In genomic region chr2:159234868-159235267, GRCh38 we compare ENCODE assay signal across 35 cellular contexts. TPM values are rescaled to one million over a fixed set of nuclear protein-coding genes. Genes with fewer than 3 reads are reported as not detected.
"Had no signal": no experiment of that assay in that cellular context is flagged by ENCODE, and none has a peak within 500 bp of the region (broad histone marks: within the 10 kb centered on the region; RNA-seq: fewer than 3 reads in every experiment).

No MANE protein-coding gene starts in this region.

- H3K4me1 ChIP-seq: ascending aorta had no signal

- H3K4me3 Mint-ChIP-seq: activated B cell treated with CpG ODN at 0.5 μM for 24 hours; activated CD4-positive, alpha-beta memory T cell treated with anti-CD3 and anti-CD28 coated beads for 36 hours; activated CD4-positive, alpha-beta T cell treated with anti-CD3 and anti-CD28 coated beads, Interleukin-2, amount 10 ng/mL, durations not matched to agents 24 days and 14 days; activated CD8-positive, alpha-beta T cell treated with anti-CD3 and anti-CD28 coated beads for 36 hours; activated naive CD4-positive, alpha-beta T cell treated with anti-CD3 and anti-CD28 coated beads, Interleukin-2, amount 10 ng/mL, durations not matched to agents 7 days and 5 days; activated naive CD4-positive, alpha-beta T cell treated with anti-CD3 and anti-CD28 coated beads, Interleukin-2, amount 50 U/mL, for 24 hours; activated naive CD8-positive, alpha-beta T cell; activated naive CD8-positive, alpha-beta T cell treated with anti-CD3 and anti-CD28 coated beads, Interleukin-2, amount 10 ng/mL, durations not matched to agents 7 days and 5 days; activated naive CD8-positive, alpha-beta T cell treated with anti-CD3 and anti-CD28 coated beads, Interleukin-2, amount 50 U/mL, for 24 hours; activated T-cell treated with anti-CD3 and anti-CD28 coated beads, Interleukin-2, amount 50 U/mL, for 24 hours; brain; central memory CD8-positive, alpha-beta T cell; T-helper 1 cell treated with Interleukin-12 subunit alpha and Interleukin-12 subunit beta and Interleukin-4 antibody, amounts not matched to agents 30 μg/mL and 1 μg/mL, for 36 hours; T-helper 2 cell treated with Interferon-gamma antibody and Interleukin-4, amounts not matched to agents 5 μg/mL and 100 μg/mL, for 36 hours had no signal

- H3K27me3 Mint-ChIP-seq: activated B cell treated with CpG ODN at 0.5 μM for 24 hours; activated CD4-positive, alpha-beta memory T cell treated with anti-CD3 and anti-CD28 coated beads for 36 hours; activated CD4-positive, alpha-beta T cell treated with anti-CD3 and anti-CD28 coated beads, Interleukin-2, amount 10 ng/mL, durations not matched to agents 24 days and 14 days; activated CD8-positive, alpha-beta T cell treated with anti-CD3 and anti-CD28 coated beads for 36 hours; activated naive CD4-positive, alpha-beta T cell treated with anti-CD3 and anti-CD28 coated beads, Interleukin-2, amount 10 ng/mL, durations not matched to agents 7 days and 5 days; activated naive CD4-positive, alpha-beta T cell treated with anti-CD3 and anti-CD28 coated beads, Interleukin-2, amount 50 U/mL, for 24 hours; activated naive CD8-positive, alpha-beta T cell; activated naive CD8-positive, alpha-beta T cell treated with anti-CD3 and anti-CD28 coated beads, Interleukin-2, amount 10 ng/mL, durations not matched to agents 7 days and 5 days; activated naive CD8-positive, alpha-beta T cell treated with anti-CD3 and anti-CD28 coated beads, Interleukin-2, amount 50 U/mL, for 24 hours; activated T-cell treated with anti-CD3 and anti-CD28 coated beads, Interleukin-2, amount 50 U/mL, for 24 hours; brain; central memory CD8-positive, alpha-beta T cell had no signal

- H3K9me3 ChIP-seq: ascending aorta had no signal

- ATAC-seq: activated CD8-positive, alpha-beta T cell treated with anti-CD3 and anti-CD28 coated beads for 36 hours; activated naive CD8-positive, alpha-beta T cell treated with anti-CD3 and anti-CD28 coated beads, Interleukin-2, amount 50 U/mL, for 24 hours had no signal

- H3K4me3 ChIP-seq: ascending aorta, cardiac muscle cell had no signal

- H3K9me3 Mint-ChIP-seq: activated B cell treated with CpG ODN at 0.5 μM for 24 hours; activated CD4-positive, alpha-beta memory T cell treated with anti-CD3 and anti-CD28 coated beads for 36 hours; activated CD4-positive, alpha-beta T cell treated with anti-CD3 and anti-CD28 coated beads, Interleukin-2, amount 10 ng/mL, durations not matched to agents 24 days and 14 days; activated CD8-positive, alpha-beta T cell treated with anti-CD3 and anti-CD28 coated beads for 36 hours; activated naive CD4-positive, alpha-beta T cell treated with anti-CD3 and anti-CD28 coated beads, Interleukin-2, amount 10 ng/mL, durations not matched to agents 7 days and 5 days; activated naive CD4-positive, alpha-beta T cell treated with anti-CD3 and anti-CD28 coated beads, Interleukin-2, amount 50 U/mL, for 24 hours; activated naive CD8-positive, alpha-beta T cell treated with anti-CD3 and anti-CD28 coated beads, Interleukin-2, amount 10 ng/mL, durations not matched to agents 7 days and 5 days; activated naive CD8-positive, alpha-beta T cell treated with anti-CD3 and anti-CD28 coated beads, Interleukin-2, amount 50 U/mL, for 24 hours; activated T-cell treated with anti-CD3 and anti-CD28 coated beads, Interleukin-2, amount 50 U/mL, for 24 hours; activated T-helper 2 cell treated with anti-CD3 and anti-CD28 coated beads, Interferon-gamma antibody, Interleukin-2, Interleukin-4, amounts not matched to agents 10 μg/mL and 5 μg/mL and 100 μg/mL, durations not matched to agents 14 hours and 24 hours and 36 hours; brain; central memory CD8-positive, alpha-beta T cell; T-helper 1 cell treated with Interleukin-12 subunit alpha and Interleukin-12 subunit beta and Interleukin-4 antibody, amounts not matched to agents 30 μg/mL and 1 μg/mL, for 36 hours; T-helper 2 cell treated with Interferon-gamma antibody and Interleukin-4, amounts not matched to agents 5 μg/mL and 100 μg/mL, for 36 hours had no signal

- H3K27me3 ChIP-seq: ascending aorta, cardiac muscle cell had no signal

- H3K27ac ChIP-seq: ascending aorta, cardiac muscle cell, VCaP had no signal

- DNase-seq: activated B cell treated with CpG ODN at 0.5 μM for 24 hours; activated CD4-positive, alpha-beta memory T cell treated with anti-CD3 and anti-CD28 coated beads for 36 hours; activated CD4-positive, alpha-beta T cell treated with anti-CD3 and anti-CD28 coated beads for 4 hours; activated CD4-positive, alpha-beta T cell treated with anti-CD3 and anti-CD28 coated beads, Interleukin-2, amount 10 ng/mL, durations not matched to agents 24 days and 14 days; activated CD4-positive, alpha-beta T cell treated with anti-CD3 and anti-CD28 coated beads, Interleukin-2, amount 50 U/mL, for 1 hour; activated CD4-positive, alpha-beta T cell treated with anti-CD3 and anti-CD28 coated beads, Interleukin-2, amount 50 U/mL, for 4 hours; activated CD4-positive, CD25-positive, alpha-beta regulatory T cell treated with anti-CD3 and anti-CD28 coated beads, Interleukin-2, amount 50 U/mL, for 72 hours; activated CD8-positive, alpha-beta memory T cell treated with anti-CD3 and anti-CD28 coated beads, Interleukin-2, amount 50 U/mL, for 4 hours; activated CD8-positive, alpha-beta T cell treated with anti-CD3 and anti-CD28 coated beads for 36 hours; activated effector memory CD4-positive, alpha-beta T cell treated with Interleukin-2 at 50 U/mL for 16 hours; activated gamma-delta T cell; activated naive CD4-positive, alpha-beta T cell treated with anti-CD3 and anti-CD28 coated beads, Interleukin-2, amount 10 ng/mL, durations not matched to agents 7 days and 5 days; activated naive CD4-positive, alpha-beta T cell treated with Interleukin-2 at 50 U/mL for 16 hours; activated naive CD8-positive, alpha-beta T cell treated with anti-CD3 and anti-CD28 coated beads, Interleukin-2, amount 10 ng/mL, durations not matched to agents 7 days and 5 days; activated naive CD8-positive, alpha-beta T cell treated with anti-CD3 and anti-CD28 coated beads, Interleukin-2, amount 50 U/mL, for 24 hours; activated T-cell treated with anti-CD3 and anti-CD28 coated beads, Interleukin-2, amount 50 U/mL, for 24 hours; activated T-cell treated with anti-CD3 and anti-CD28 coated beads, Interleukin-2, amount 50 U/mL, for 48 hours; amygdala; anterior cingulate cortex; caudate nucleus; cerebellar nuclear complex; T-helper 2 cell; T-helper 9 cell had no signal

- H3K27ac Mint-ChIP-seq: activated B cell treated with CpG ODN at 0.5 μM for 24 hours; activated CD4-positive, alpha-beta memory T cell treated with anti-CD3 and anti-CD28 coated beads for 36 hours; activated CD4-positive, alpha-beta T cell treated with anti-CD3 and anti-CD28 coated beads, Interleukin-2, amount 10 ng/mL, durations not matched to agents 24 days and 14 days; activated CD8-positive, alpha-beta T cell treated with anti-CD3 and anti-CD28 coated beads for 36 hours; activated naive CD4-positive, alpha-beta T cell treated with anti-CD3 and anti-CD28 coated beads, Interleukin-2, amount 10 ng/mL, durations not matched to agents 7 days and 5 days; activated naive CD4-positive, alpha-beta T cell treated with anti-CD3 and anti-CD28 coated beads, Interleukin-2, amount 50 U/mL, for 24 hours; activated naive CD8-positive, alpha-beta T cell; activated naive CD8-positive, alpha-beta T cell treated with anti-CD3 and anti-CD28 coated beads, Interleukin-2, amount 10 ng/mL, durations not matched to agents 7 days and 5 days; activated naive CD8-positive, alpha-beta T cell treated with anti-CD3 and anti-CD28 coated beads, Interleukin-2, amount 50 U/mL, for 24 hours; activated T-cell treated with anti-CD3 and anti-CD28 coated beads, Interleukin-2, amount 50 U/mL, for 24 hours; activated T-helper 2 cell treated with anti-CD3 and anti-CD28 coated beads, Interferon-gamma antibody, Interleukin-2, Interleukin-4, amounts not matched to agents 10 μg/mL and 5 μg/mL and 100 μg/mL, durations not matched to agents 14 hours and 24 hours and 36 hours; brain; T-helper 1 cell treated with Interleukin-12 subunit alpha and Interleukin-12 subunit beta and Interleukin-4 antibody, amounts not matched to agents 30 μg/mL and 1 μg/mL, for 36 hours; T-helper 2 cell treated with Interferon-gamma antibody and Interleukin-4, amounts not matched to agents 5 μg/mL and 100 μg/mL, for 36 hours had no signal

- H3K4me1 Mint-ChIP-seq: activated B cell treated with CpG ODN at 0.5 μM for 24 hours; activated CD4-positive, alpha-beta T cell treated with anti-CD3 and anti-CD28 coated beads, Interleukin-2, amount 10 ng/mL, durations not matched to agents 24 days and 14 days; activated naive CD4-positive, alpha-beta T cell treated with anti-CD3 and anti-CD28 coated beads, Interleukin-2, amount 10 ng/mL, durations not matched to agents 7 days and 5 days; activated naive CD4-positive, alpha-beta T cell treated with anti-CD3 and anti-CD28 coated beads, Interleukin-2, amount 50 U/mL, for 24 hours; activated naive CD8-positive, alpha-beta T cell treated with anti-CD3 and anti-CD28 coated beads, Interleukin-2, amount 10 ng/mL, durations not matched to agents 7 days and 5 days; activated naive CD8-positive, alpha-beta T cell treated with anti-CD3 and anti-CD28 coated beads, Interleukin-2, amount 50 U/mL, for 24 hours; central memory CD8-positive, alpha-beta T cell had no signal

- FAIRE-seq: bronchial epithelial cell, TTC549 had no signal

RNA-seq across cellular contexts. Expression of gene WDSUB1, which starts 51.6 kb away (rescaled TPM):
- total RNA-seq: ascending aorta had no signal
